1 cellular context compared by ENCODE assay signal in the genomic region with DNA sequence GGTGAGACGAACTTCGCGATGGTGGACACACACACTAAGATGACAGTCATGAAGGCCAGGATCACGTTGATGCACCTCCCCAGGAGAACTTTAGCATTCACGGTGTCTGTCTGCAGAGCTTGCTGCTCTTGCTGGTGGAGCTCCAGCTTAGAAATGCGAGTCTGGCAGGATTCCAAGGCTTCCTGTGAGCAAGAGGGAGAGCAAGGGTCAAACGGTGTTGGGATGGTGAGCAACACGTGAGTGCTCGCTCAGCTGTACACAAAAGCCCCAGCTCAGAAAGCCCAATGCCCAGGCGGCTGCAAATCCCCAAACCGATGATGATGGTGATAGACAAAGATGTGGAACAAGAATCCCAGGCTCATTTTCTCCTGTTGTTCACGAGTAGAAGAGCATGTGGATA.
TF ChIP-seq lines count a peak whose summit lies in the region.

No MANE protein-coding gene starts in this region.

TF ChIP-seq in H1, 55 proteins besides CTCF, POLR2A, EP300 and RAD21 (continued from another document):
- TF ChIP-seq E2F6 (IDR thresholded peaks at IDR 0.05) (no peak), ZNF274 (IDR thresholded peaks at IDR 0.05; ENCODE audit: borderline replicate concordance, extremely low read depth, low read length) (no peak), FOSL1 (IDR thresholded peaks at IDR 0.05; ENCODE audit: insufficient read depth, low read depth, low read length) (no peak), KDM4A (IDR thresholded peaks at IDR 0.05; ENCODE audit: low read depth, low read length, severe bottlenecking) (no peak)
TF ChIP-seq in H1: peak in this region for 0.
